ENCODE assay signal across 17 cellular contexts in the genomic region with DNA sequence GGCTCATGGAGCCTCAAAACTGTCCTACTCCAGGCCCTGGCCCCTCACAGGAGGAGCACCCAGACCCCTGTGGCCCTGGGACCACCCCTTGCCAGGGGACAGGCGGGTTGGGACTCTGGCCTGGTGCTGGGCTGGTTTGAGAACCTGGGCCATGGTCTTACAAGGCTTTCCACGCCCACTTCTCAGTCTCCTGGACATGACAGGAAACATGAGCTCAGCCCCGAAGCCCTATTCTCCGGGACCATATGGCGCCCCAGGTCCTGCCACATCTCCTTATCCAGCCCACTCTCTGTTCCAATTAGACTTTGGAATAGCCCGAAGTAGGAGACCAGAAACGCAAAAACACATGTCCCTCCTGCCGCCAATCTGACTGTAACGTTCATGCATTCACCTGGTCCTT.
"Had no signal": no experiment of that assay in that cellular context is flagged by ENCODE, and none has a peak within 500 bp of the region (broad histone marks: within the 10 kb centered on the region; RNA-seq: fewer than 3 reads in every experiment).

No MANE protein-coding gene starts in this region.

- H3K9me3 Mint-ChIP-seq: activated CD4-positive, alpha-beta memory T cell treated with anti-CD3 and anti-CD28 coated beads, Interleukin-2, amount 10 ng/mL, durations not matched to agents 7 days and 5 days; mesothelial cell of epicardium; nephron progenitor cell; stimulated activated naive CD8-positive, alpha-beta T cell treated with anti-CD3 and anti-CD28 coated beads, Interleukin-15, Interleukin-2, amounts not matched to agents 100 ng/mL and 50 ng/mL, for 24 hours; type B pancreatic cell had no signal

- H3K36me3 Mint-ChIP-seq: mesothelial cell of epicardium, type B pancreatic cell had no signal

- ATAC-seq: activated CD8-positive, alpha-beta memory T cell treated with anti-CD3 and anti-CD28 coated beads, Interleukin-2, amount 10 ng/mL, durations not matched to agents 7 days and 5 days; left colon had no signal

- H3K27me3 Mint-ChIP-seq: activated CD4-positive, alpha-beta memory T cell treated with anti-CD3 and anti-CD28 coated beads, Interleukin-2, amount 10 ng/mL, durations not matched to agents 7 days and 5 days; activated CD8-positive, alpha-beta memory T cell treated with anti-CD3 and anti-CD28 coated beads, Interleukin-2, amount 10 ng/mL, durations not matched to agents 7 days and 5 days; activated naive CD8-positive, alpha-beta T cell; stimulated activated naive CD8-positive, alpha-beta T cell treated with anti-CD3 and anti-CD28 coated beads, Interleukin-15, Interleukin-2, amounts not matched to agents 100 ng/mL and 50 ng/mL, for 24 hours had no signal

- H3K4me3 Mint-ChIP-seq: activated CD4-positive, alpha-beta memory T cell treated with anti-CD3 and anti-CD28 coated beads, Interleukin-2, amount 10 ng/mL, durations not matched to agents 7 days and 5 days; activated CD8-positive, alpha-beta memory T cell treated with anti-CD3 and anti-CD28 coated beads, Interleukin-2, amount 10 ng/mL, durations not matched to agents 7 days and 5 days; activated naive CD8-positive, alpha-beta T cell; mesothelial cell of epicardium; nephron progenitor cell; stimulated activated naive CD8-positive, alpha-beta T cell treated with anti-CD3 and anti-CD28 coated beads, Interleukin-15, Interleukin-2, amounts not matched to agents 100 ng/mL and 50 ng/mL, for 24 hours; type B pancreatic cell had no signal

- DNase-seq: activated CD4-positive, alpha-beta memory T cell treated with anti-CD3 and anti-CD28 coated beads, Interleukin-2, amount 10 ng/mL, durations not matched to agents 7 days and 5 days; activated CD8-positive, alpha-beta memory T cell treated with anti-CD3 and anti-CD28 coated beads, Interleukin-2, amount 10 ng/mL, durations not matched to agents 7 days and 5 days; activated effector memory CD4-positive, alpha-beta T cell treated with Interleukin-2 at 50 U/mL for 16 hours; activated T-cell treated with anti-CD3 and anti-CD28 coated beads, Interleukin-2, amount 50 U/mL, for 1 hour; dermis blood vessel endothelial cell; effector memory CD4-positive, alpha-beta T cell; esophagus squamous epithelium; left colon; nephron progenitor cell; occipital lobe; retina; stimulated activated CD4-positive, alpha-beta T cell treated with anti-CD3 and anti-CD28 coated beads, Interleukin-2, amount 100 ng/mL, for 24 hours; T-helper 2 cell had no signal

- H3K27ac Mint-ChIP-seq: activated CD8-positive, alpha-beta memory T cell treated with anti-CD3 and anti-CD28 coated beads, Interleukin-2, amount 10 ng/mL, durations not matched to agents 7 days and 5 days; activated naive CD8-positive, alpha-beta T cell; mesothelial cell of epicardium; nephron progenitor cell; type B pancreatic cell had no signal

- H3K4me1 Mint-ChIP-seq: activated CD4-positive, alpha-beta memory T cell treated with anti-CD3 and anti-CD28 coated beads, Interleukin-2, amount 10 ng/mL, durations not matched to agents 7 days and 5 days; activated CD8-positive, alpha-beta memory T cell treated with anti-CD3 and anti-CD28 coated beads, Interleukin-2, amount 10 ng/mL, durations not matched to agents 7 days and 5 days had no signal
